Comparison of ENCODE assay signal across 14 cellular contexts in genomic region chr9:131094622-131095021, GRCh38. TPM values are rescaled to one million over a fixed set of nuclear protein-coding genes. Genes with fewer than 3 reads are reported as not detected.
A peak's percentile ranks its signal among the peaks of the same experiment; 100 is the strongest.
DNase-seq lines count a peak whose midpoint lies in the region; ATAC-seq and TF ChIP-seq lines count a peak whose summit lies in the region.
"Had no signal": no experiment of that assay in that cellular context is flagged by ENCODE, and none has a peak within 500 bp of the region (broad histone marks: within the 10 kb centered on the region; RNA-seq: fewer than 3 reads in every experiment).

No MANE protein-coding gene starts in this region.

- no peak overlapping the region for H3K27ac ChIP-seq in smooth muscle cell (ENCODE audit: low read depth)
- H3K27ac ChIP-seq: left lung had no signal

- H3K4me3 ChIP-seq in smooth muscle cell: no peak overlapping the region
- H3K4me3 ChIP-seq: left lung had no signal

- peaks cover 27% of the 10 kb centered on the region for H3K4me1 ChIP-seq in smooth muscle cell (ENCODE audit: low read depth)

- peak; percentile 63 for ATAC-seq in Right ventricle myocardium superior (ENCODE audit: poor library complexity)
- ATAC-seq: activated T-cell treated with anti-CD3 and anti-CD28 coated beads, Interleukin-2, amount 50 U/mL, for 4 hours; left lung had no signal

- H3K4me2 ChIP-seq in smooth muscle cell: peak overlapping the region; percentile 30

- TF ChIP-seq CTCF in smooth muscle cell (IDR thresholded peaks at IDR 0.05; ENCODE audit: borderline replicate concordance, insufficient read depth, poor library complexity, severe bottlenecking): no peak

- no peaks in the 10 kb centered on the region for H3K36me3 ChIP-seq in smooth muscle cell (ENCODE audit: low read depth)
- H3K36me3 ChIP-seq: left lung had no signal

- no peaks in the 10 kb centered on the region for H3K9me3 ChIP-seq in smooth muscle cell (replicated peaks; ENCODE audit: low read depth)
- H3K9me3 ChIP-seq: left lung had no signal

- intact Hi-C loops in Right ventricle myocardium superior (cut with DNase I): no loop called here

- H4K20me1 ChIP-seq in smooth muscle cell (ENCODE audit: low read depth): no peaks in the 10 kb centered on the region

- peaks cover 15% of the 10 kb centered on the region for H3K27me3 ChIP-seq in smooth muscle cell (ENCODE audit: low read depth)

- H3F3A ChIP-seq in smooth muscle cell (ENCODE audit: low read depth): peaks cover 9% of the 10 kb centered on the region

- DNase-seq in GM04504 (ENCODE audit: low read depth) (peak; percentile 38), amniotic epithelial cell (ENCODE audit: low read depth) (peak; percentile 17), Right ventricle myocardium superior (peak; percentile 74), smooth muscle cell (lab: John Stamatoyannopoulos, UW; ENCODE audit: unreplicated experiment) (no peak), globus pallidus (ENCODE audit: low spot score) (no peak), NCI-H2029 treated with DMSO at 0.1 percent for 48 hours (lab: John Stamatoyannopoulos, UW) (no peak), OCI-M2 (lab: John Stamatoyannopoulos, UW; ENCODE audit: unreplicated experiment) (no peak), midbrain (lab: John Stamatoyannopoulos, UW) (no peak)
- DNase-seq: activated T-cell treated with anti-CD3 and anti-CD28 coated beads, Interleukin-2, amount 50 U/mL, for 4 hours; left lung; NCI-H1092; SIG-M5; stimulated activated CD4-positive, alpha-beta T cell treated with anti-CD3 and anti-CD28 coated beads, Interleukin-2, amount 100 ng/mL, for 48 hours; stimulated activated naive CD4-positive, alpha-beta T cell had no signal

- H3K79me2 ChIP-seq in smooth muscle cell (ENCODE audit: low read depth): no peaks in the 10 kb centered on the region

- 31% methylated on average over 12 of the region's 12 CpGs for WGBS in smooth muscle cell (ENCODE audit: low lambda C conversion rate)

- no peak overlapping the region for H2AFZ ChIP-seq in smooth muscle cell (ENCODE audit: low read depth)

- no peak overlapping the region for H3K9ac ChIP-seq in smooth muscle cell (ENCODE audit: low read depth)

RNA-seq across cellular contexts. Expression of gene AIF1L, which starts 1.7 kb away (rescaled TPM):
- total RNA-seq in Right ventricle myocardium superior (22.8 TPM), smooth muscle cell (1.6 and 3.1 TPM in 2 replicates)
- polyA plus RNA-seq in smooth muscle cell: 3.1 and 3.6 TPM in 2 replicates

RNA-seq across cellular contexts. Expression of gene NUP214, which starts 30.8 kb away (rescaled TPM):
- 22.4 TPM for total RNA-seq in Right ventricle myocardium superior
- total RNA-seq in smooth muscle cell: 20.2 and 44.7 TPM in 2 replicates
- polyA plus RNA-seq in smooth muscle cell: 13.9 and 24.2 TPM in 2 replicates

Comparison
In these comparisons a context has a peak if more than half of its experiments do, and no peak if none do; other contexts are left out.
1. DNase-seq: peak in GM04504 (single experiment), amniotic epithelial cell (single experiment) and Right ventricle myocardium superior (single experiment); none in smooth muscle cell (single experiment), globus pallidus (single experiment), NCI-H2029 treated with DMSO at 0.1 percent for 48 hours (single experiment), OCI-M2 (single experiment) and midbrain (single experiment).